ENCODE assay signal across 11 cellular contexts in genomic region chr1:178004926-178005391, GRCh38. TPM values are rescaled to one million over a fixed set of nuclear protein-coding genes. Genes with fewer than 3 reads are reported as not detected.
A peak's percentile ranks its signal among the peaks of the same experiment; 100 is the strongest.
DNase-seq lines count a peak whose midpoint lies in the region; ATAC-seq and TF ChIP-seq lines count a peak whose summit lies in the region.
"Had no signal": no experiment of that assay in that cellular context is flagged by ENCODE, and none has a peak within 500 bp of the region (broad histone marks: within the 10 kb centered on the region; RNA-seq: fewer than 3 reads in every experiment).

No MANE protein-coding gene starts in this region.

- no peaks in the 10 kb centered on the region for H3K9me2 ChIP-seq in SK-N-SH

- H3K4me2 ChIP-seq in SK-N-SH, result peak overlapping the region; percentile 54; the same call in 1 of the 2 replicates

- peak overlapping the region; percentile 48; the same call in 1 of the 2 replicates for H2AFZ ChIP-seq in SK-N-SH (ENCODE audit: low read depth)

- no peaks in the 10 kb centered on the region for H3K9me3 ChIP-seq in SK-N-SH
- no peaks in the 10 kb centered on the region for H3K9me3 ChIP-seq in spleen

- no peaks in the 10 kb centered on the region for H3K36me3 ChIP-seq in SK-N-SH (replicated peaks in 1 of 2; ENCODE audit: control insufficient read depth in 1 of 2, insufficient read depth in 2 of 2, low read length in 1 of 2)
- H3K36me3 ChIP-seq in spleen, result peaks cover 0 to 12% (median 2%) of the 10 kb centered on the region in 6 donors

- ATAC-seq in GM18498 (IDR thresholded peaks at IDR 0.05; ENCODE audit: unreplicated experiment), result peak; percentile 36
- peak; percentile 76 for ATAC-seq in HG02759 (IDR thresholded peaks at IDR 0.05; ENCODE audit: unreplicated experiment)

- no peak overlapping the region for H3K4me3 ChIP-seq in SK-N-SH (ENCODE audit: low read depth in 2 of 2, low read length in 1 of 2)
- H3K4me3 ChIP-seq in spleen, result no peak overlapping the region

- no peaks in the 10 kb centered on the region for H3K27me3 ChIP-seq in SK-N-SH (ENCODE audit: insufficient read depth)
- H3K27me3 ChIP-seq in spleen (replicated peaks in 1 of 7), result no peaks in the 10 kb centered on the region

- H3K79me2 ChIP-seq in SK-N-SH (ENCODE audit: insufficient read depth), result no peaks in the 10 kb centered on the region

- no peak for DNase-seq in SK-N-SH
- peak; percentile 80 for DNase-seq in retina
- no peak for DNase-seq in DMS153 treated with DMSO at 0.1 percent for 48 hours (lab: John Stamatoyannopoulos, UW; ENCODE audit: unreplicated experiment)
- DNase-seq in T-helper 9 cell, result no peak
- DNase-seq in stimulated activated CD4-positive, alpha-beta T cell treated with anti-CD3 and anti-CD28 coated beads, Interleukin-2, amount 100 ng/mL, for 48 hours, result no peak
- DNase-seq in spleen, result no peak
- DNase-seq: activated T-cell treated with anti-CD3 and anti-CD28 coated beads for 4 hours, NCI-H2029 treated with DMSO at 0.1 percent for 48 hours, nephron progenitor cell had no signal

- CTCF ChIA-PET in SK-N-SH (lab: Yijun Ruan, JAX), result no interaction called here

- no peak for TF ChIP-seq RAD21 in SK-N-SH (IDR thresholded peaks at IDR 0.05; ENCODE audit: low read length)

- peaks cover 7% of the 10 kb centered on the region for H3F3A ChIP-seq in SK-N-SH (replicated peaks; ENCODE audit: insufficient read depth)

- H3K9ac ChIP-seq in SK-N-SH, result no peak overlapping the region

- H4K20me1 ChIP-seq in SK-N-SH (ENCODE audit: insufficient read depth), result no peaks in the 10 kb centered on the region

- H3K4me1 ChIP-seq in SK-N-SH (ENCODE audit: control insufficient read depth in 1 of 2, insufficient read depth in 2 of 2, low read depth in 1 of 2, low read length in 1 of 2) (no peaks in the 10 kb centered on the region), spleen (peaks cover 0 to 5% (median 0%) of the 10 kb centered on the region in 6 donors)

- TF ChIP-seq CTCF in SK-N-SH (IDR thresholded peaks at IDR 0.05), result no peak
- TF ChIP-seq CTCF in spleen (IDR thresholded peaks at IDR 0.05 in 8 of 11, conservative IDR thresholded peaks at IDR 0.05 in 3 of 11), result no peak

- WGBS in SK-N-SH (ENCODE audit: low lambda C conversion rate), result 28% methylated on average over 6 of the region's 6 CpGs
- 67 to 82% (median 77%) methylated on average over 6 of the region's 6 CpGs for WGBS in spleen, 5 donors

- intact Hi-C loops in spleen (cut with DNase I; ENCODE audit: low total_unique reads), result no loop called here

- TF ChIP-seq POLR2A in spleen (IDR thresholded peaks at IDR 0.05), result no peak

- TF ChIP-seq EP300 in SK-N-SH (IDR thresholded peaks at IDR 0.05; ENCODE audit: borderline replicate concordance in 1 of 2, low read depth in 1 of 2, low read length in 1 of 2), result no peak

- H3K27ac ChIP-seq in SK-N-SH (ENCODE audit: low read depth in 2 of 2, low read length in 1 of 2) (no peak overlapping the region), spleen (no peak overlapping the region)

- POLR2A ChIA-PET in SK-N-SH (lab: Yijun Ruan, JAX), result no interaction called here

TF ChIP-seq in SK-N-SH, 30 proteins besides CTCF, POLR2A, EP300 and RAD21:
- TF ChIP-seq, protein P1, sequence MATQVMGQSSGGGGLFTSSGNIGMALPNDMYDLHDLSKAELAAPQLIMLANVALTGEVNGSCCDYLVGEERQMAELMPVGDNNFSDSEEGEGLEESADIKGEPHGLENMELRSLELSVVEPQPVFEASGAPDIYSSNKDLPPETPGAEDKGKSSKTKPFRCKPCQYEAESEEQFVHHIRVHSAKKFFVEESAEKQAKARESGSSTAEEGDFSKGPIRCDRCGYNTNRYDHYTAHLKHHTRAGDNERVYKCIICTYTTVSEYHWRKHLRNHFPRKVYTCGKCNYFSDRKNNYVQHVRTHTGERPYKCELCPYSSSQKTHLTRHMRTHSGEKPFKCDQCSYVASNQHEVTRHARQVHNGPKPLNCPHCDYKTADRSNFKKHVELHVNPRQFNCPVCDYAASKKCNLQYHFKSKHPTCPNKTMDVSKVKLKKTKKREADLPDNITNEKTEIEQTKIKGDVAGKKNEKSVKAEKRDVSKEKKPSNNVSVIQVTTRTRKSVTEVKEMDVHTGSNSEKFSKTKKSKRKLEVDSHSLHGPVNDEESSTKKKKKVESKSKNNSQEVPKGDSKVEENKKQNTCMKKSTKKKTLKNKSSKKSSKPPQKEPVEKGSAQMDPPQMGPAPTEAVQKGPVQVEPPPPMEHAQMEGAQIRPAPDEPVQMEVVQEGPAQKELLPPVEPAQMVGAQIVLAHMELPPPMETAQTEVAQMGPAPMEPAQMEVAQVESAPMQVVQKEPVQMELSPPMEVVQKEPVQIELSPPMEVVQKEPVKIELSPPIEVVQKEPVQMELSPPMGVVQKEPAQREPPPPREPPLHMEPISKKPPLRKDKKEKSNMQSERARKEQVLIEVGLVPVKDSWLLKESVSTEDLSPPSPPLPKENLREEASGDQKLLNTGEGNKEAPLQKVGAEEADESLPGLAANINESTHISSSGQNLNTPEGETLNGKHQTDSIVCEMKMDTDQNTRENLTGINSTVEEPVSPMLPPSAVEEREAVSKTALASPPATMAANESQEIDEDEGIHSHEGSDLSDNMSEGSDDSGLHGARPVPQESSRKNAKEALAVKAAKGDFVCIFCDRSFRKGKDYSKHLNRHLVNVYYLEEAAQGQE (IDR thresholded peaks at IDR 0.05; ENCODE audit: low read depth, low read length), result no peak
- TF ChIP-seq FOSL2 (IDR thresholded peaks at IDR 0.05; ENCODE audit: borderline replicate concordance, low read depth) (peak; percentile 49; the same call in 1 of the 2 replicates), NFIC (IDR thresholded peaks at IDR 0.05; ENCODE audit: borderline replicate concordance) (no peak), CHD2 (IDR thresholded peaks at IDR 0.05; ENCODE audit: low read length, partially characterized antibody) (no peak), EZH2phosphoT487 (IDR thresholded peaks at IDR 0.05; ENCODE audit: borderline replicate concordance, low read depth) (no peak), NRF1 (IDR thresholded peaks at IDR 0.05; ENCODE audit: low read depth, low read length) (no peak), RCOR1 (IDR thresholded peaks at IDR 0.05; ENCODE audit: low read length) (no peak), TCF12 (IDR thresholded peaks at IDR 0.05) (0 out of 2 replicates have a peak, but pooled peaks have one; percentile 17), JUND (IDR thresholded peaks at IDR 0.05) (0 out of 2 replicates have a peak, but pooled peaks have one; percentile 9)
- TF ChIP-seq, protein P2, sequence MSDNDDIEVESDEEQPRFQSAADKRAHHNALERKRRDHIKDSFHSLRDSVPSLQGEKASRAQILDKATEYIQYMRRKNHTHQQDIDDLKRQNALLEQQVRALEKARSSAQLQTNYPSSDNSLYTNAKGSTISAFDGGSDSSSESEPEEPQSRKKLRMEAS (IDR thresholded peaks at IDR 0.05; ENCODE audit: low read depth), result no peak

RNA-seq across cellular contexts. Expression of gene SEC16B, which starts 35.1 kb away (rescaled TPM):
- polyA plus RNA-seq in SK-N-SH (2012; rRNA removed) (0.31 and 0.32 TPM in 2 replicates), spleen (1 to 10 TPM; 2.9 to 8.6 (median 7.4) TPM)
- polyA plus RNA-seq in SK-N-SH (2012; cell fraction: cytosol; rRNA removed), result 0.18 TPM in 2 replicates
- 1.1 and 1.7 TPM in 2 replicates for polyA plus RNA-seq in SK-N-SH (2012; cell fraction: nucleus; rRNA removed)
- total RNA-seq in spleen, result 10 to 100 TPM in 2 of 7 donors, 1 to 10 TPM in 5; 3.3 to 15.4 (median 8.1) TPM
